In the genomic region with DNA sequence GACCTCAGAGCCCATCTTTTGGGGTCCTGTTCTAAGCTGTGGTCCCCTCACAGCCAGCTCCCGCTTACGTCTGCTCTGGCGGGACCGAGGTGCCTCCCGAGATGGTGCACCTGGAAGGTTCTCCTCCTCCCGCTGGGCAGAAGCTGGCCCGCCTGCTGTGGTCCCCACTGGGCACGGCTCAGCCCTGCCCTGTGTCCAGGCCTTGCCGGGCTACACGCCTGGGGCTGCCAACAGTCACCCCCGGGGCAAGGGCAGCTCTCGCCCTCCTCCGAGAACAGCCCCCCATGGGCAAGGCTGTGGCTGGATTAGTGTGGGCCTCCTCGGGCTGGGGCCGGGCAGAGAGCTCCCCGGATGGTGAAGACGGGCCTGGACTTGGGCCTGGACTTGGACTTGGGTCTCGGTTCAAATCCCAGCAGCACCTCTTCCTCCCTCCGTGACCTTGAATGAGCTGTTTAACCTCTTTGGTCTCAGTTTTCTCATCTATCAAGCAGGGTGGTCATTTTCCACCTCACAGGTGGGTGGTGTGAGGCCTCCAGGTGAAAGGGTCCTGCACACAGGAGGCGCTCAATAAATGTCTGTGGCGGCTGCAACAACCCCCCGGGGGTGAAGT, we compare ENCODE assay signal across 14 cellular contexts. TPM values are rescaled to one million over a fixed set of nuclear protein-coding genes. Genes with fewer than 3 reads are reported as not detected.
DNase-seq lines count a peak whose midpoint lies in the region; ATAC-seq, FAIRE-seq and TF ChIP-seq lines count a peak whose summit lies in the region.
"Had no signal": no experiment of that assay in that cellular context is flagged by ENCODE, and none has a peak within 500 bp of the region (broad histone marks: within the 10 kb centered on the region; RNA-seq: fewer than 3 reads in every experiment).

No MANE protein-coding gene starts in this region.

- H3K4me1 Mint-ChIP-seq in activated naive CD8-positive, alpha-beta T cell (ENCODE audit: low read depth), result peaks cover 4% of the 10 kb centered on the region
- peaks cover 8% of the 10 kb centered on the region for H3K4me1 Mint-ChIP-seq in activated naive CD8-positive, alpha-beta T cell treated with anti-CD3 and anti-CD28 coated beads, Interleukin-2, amount 50 U/mL, for 24 hours
- H3K4me1 Mint-ChIP-seq in T-cell (peaks cover 9 to 10% (median 10%) of the 10 kb centered on the region in 3 donors), endothelial cell (ENCODE audit: unreplicated experiment) (no peaks in the 10 kb centered on the region)
- H3K4me1 Mint-ChIP-seq: CD14-positive monocyte had no signal

- no peak for FAIRE-seq in kidney (lab: Jason Lieb, UNC)

- H3K36me3 Mint-ChIP-seq in activated naive CD8-positive, alpha-beta T cell, result peaks cover 2% of the 10 kb centered on the region
- no peaks in the 10 kb centered on the region for H3K36me3 Mint-ChIP-seq in activated naive CD8-positive, alpha-beta T cell treated with anti-CD3 and anti-CD28 coated beads, Interleukin-2, amount 50 U/mL, for 24 hours (ENCODE audit: low read depth)
- H3K36me3 Mint-ChIP-seq in T-cell (peaks cover 8% of the 10 kb centered on the region), endothelial cell (ENCODE audit: low read depth, unreplicated experiment) (no peaks in the 10 kb centered on the region)
- H3K36me3 Mint-ChIP-seq: CD14-positive monocyte had no signal

- no peak for DNase-seq in activated naive CD8-positive, alpha-beta T cell treated with anti-CD3 and anti-CD28 coated beads, Interleukin-2, amount 50 U/mL, for 24 hours
- DNase-seq in T-cell (peak in 3 of 34 experiments; percentile 6 to 27 (median 22)), kidney (peak; percentile 75), aorta (peak; percentile 46 to 69), endothelial cell (ENCODE audit: low spot score) (no peak), GM03348 (ENCODE audit: low spot score) (no peak)
- DNase-seq in activated effector memory CD4-positive, alpha-beta T cell treated with Interleukin-2 at 50 U/mL for 16 hours, result no peak
- DNase-seq: activated CD8-positive, alpha-beta memory T cell treated with anti-CD3 and anti-CD28 coated beads, Interleukin-2, amount 50 U/mL, for 48 hours; tibial artery had no signal

- H3K27me3 Mint-ChIP-seq in activated naive CD8-positive, alpha-beta T cell, result no peaks in the 10 kb centered on the region
- no peaks in the 10 kb centered on the region for H3K27me3 Mint-ChIP-seq in activated naive CD8-positive, alpha-beta T cell treated with anti-CD3 and anti-CD28 coated beads, Interleukin-2, amount 50 U/mL, for 24 hours
- H3K27me3 Mint-ChIP-seq in T-cell (no peaks in the 10 kb centered on the region), endothelial cell (ENCODE audit: unreplicated experiment) (peaks cover 14% of the 10 kb centered on the region)

- H3K9me3 ChIP-seq in kidney (ENCODE audit: control insufficient read depth in 1 of 2, low read length in 2 of 2) (no peaks in the 10 kb centered on the region), aorta (ENCODE audit: control insufficient read depth, low read length) (no peaks in the 10 kb centered on the region)
- H3K9me3 ChIP-seq: right lobe of liver, tibial artery had no signal

- H3K4me3 ChIP-seq in kidney (ENCODE audit: low read length in 2 of 2) (peak overlapping the region in 1 of 2 donors; percentile 64), aorta (ENCODE audit: low read length in 2 of 2) (no peak overlapping the region)
- H3K4me3 ChIP-seq: right lobe of liver, tibial artery had no signal

- H3K27ac Mint-ChIP-seq in activated naive CD8-positive, alpha-beta T cell, result peak overlapping the region; percentile 58
- H3K27ac Mint-ChIP-seq in activated naive CD8-positive, alpha-beta T cell treated with anti-CD3 and anti-CD28 coated beads, Interleukin-2, amount 50 U/mL, for 24 hours, result no peak overlapping the region
- H3K27ac Mint-ChIP-seq in T-cell (peak overlapping the region; percentile 64 to 71), endothelial cell (ENCODE audit: unreplicated experiment) (no peak overlapping the region)
- H3K27ac Mint-ChIP-seq: CD14-positive monocyte had no signal

- no peak overlapping the region for H3K27ac ChIP-seq in kidney (ENCODE audit: low read depth in 2 of 2, low read length in 2 of 2)
- no peak overlapping the region for H3K27ac ChIP-seq in aorta (ENCODE audit: low read depth in 1 of 2, low read length in 2 of 2)
- H3K27ac ChIP-seq: epithelial cell of prostate, right lobe of liver, tibial artery had no signal

- ATAC-seq in activated naive CD8-positive, alpha-beta T cell treated with anti-CD3 and anti-CD28 coated beads, Interleukin-2, amount 50 U/mL, for 24 hours, result no peak
- ATAC-seq in T-cell (replicated peaks in 1 of 4) (peak; percentile 24 to 26 (median 25)), aorta (ENCODE audit: low FRiP score) (no peak)

- intact Hi-C loops in kidney (cut with DNase I) (no loop called here), aorta (cut with DNase I) (no loop called here)

- POLR2A ChIA-PET in T-cell (lab: Charles Lee), result no interaction called here

- CTCF ChIA-PET in T-cell (lab: Charles Lee), result no interaction called here

- H3K27me3 ChIP-seq in aorta (ENCODE audit: control insufficient read depth in 1 of 2, insufficient read depth in 2 of 2, low read length in 1 of 2), result no peaks in the 10 kb centered on the region
- H3K27me3 ChIP-seq: right lobe of liver, tibial artery had no signal

- TF ChIP-seq CTCF in kidney (IDR thresholded peaks at IDR 0.05; ENCODE audit: borderline replicate concordance, extremely low read depth, insufficient read depth), result no peak
- TF ChIP-seq CTCF in endothelial cell (IDR thresholded peaks at IDR 0.05; ENCODE audit: unreplicated experiment), result no peak

- H3K9ac ChIP-seq in kidney (ENCODE audit: low read length in 2 of 2), result no peak overlapping the region

- no peaks in the 10 kb centered on the region for H3K9me3 Mint-ChIP-seq in activated naive CD8-positive, alpha-beta T cell (ENCODE audit: low read depth)
- no peaks in the 10 kb centered on the region for H3K9me3 Mint-ChIP-seq in activated naive CD8-positive, alpha-beta T cell treated with anti-CD3 and anti-CD28 coated beads, Interleukin-2, amount 50 U/mL, for 24 hours
- no peaks in the 10 kb centered on the region for H3K9me3 Mint-ChIP-seq in T-cell
- no peaks in the 10 kb centered on the region for H3K9me3 Mint-ChIP-seq in endothelial cell (ENCODE audit: unreplicated experiment)

- WGBS in aorta, 2 donors, result 73 to 84% methylated on average over 19 to 22 of the region's 22 CpGs

- H3K36me3 ChIP-seq in kidney (ENCODE audit: control insufficient read depth in 1 of 2, insufficient read depth in 2 of 2, low read length in 2 of 2) (no peaks in the 10 kb centered on the region), aorta (ENCODE audit: control insufficient read depth in 1 of 2, insufficient read depth in 2 of 2, low read length in 1 of 2) (no peaks in the 10 kb centered on the region)
- H3K36me3 ChIP-seq: right lobe of liver had no signal

- H3K4me1 ChIP-seq in kidney (ENCODE audit: control insufficient read depth in 1 of 2, insufficient read depth in 1 of 2, low read depth in 1 of 2, low read length in 2 of 2), result peaks cover 8 to 11% of the 10 kb centered on the region in 2 donors
- H3K4me1 ChIP-seq in aorta (ENCODE audit: control insufficient read depth in 1 of 2, insufficient read depth in 2 of 2, low read length in 2 of 2), result no peaks in the 10 kb centered on the region

- no peak overlapping the region for H3K4me3 Mint-ChIP-seq in activated naive CD8-positive, alpha-beta T cell
- H3K4me3 Mint-ChIP-seq in activated naive CD8-positive, alpha-beta T cell treated with anti-CD3 and anti-CD28 coated beads, Interleukin-2, amount 50 U/mL, for 24 hours, result no peak overlapping the region
- no peak overlapping the region for H3K4me3 Mint-ChIP-seq in T-cell
- no peak overlapping the region for H3K4me3 Mint-ChIP-seq in endothelial cell (ENCODE audit: unreplicated experiment)
- H3K4me3 Mint-ChIP-seq: CD14-positive monocyte had no signal

RNA-seq across cellular contexts. Expression of a gene that starts 1.0 kb away (rescaled TPM):
- total RNA-seq in T-cell (1 to 10 TPM; 1.3 to 4.4 (median 3.2) TPM), kidney (9.7 TPM), aorta (under 1 TPM; 0.26 to 0.48 TPM), endothelial cell (ENCODE audit: unreplicated experiment) (0.77 TPM)
- polyA plus RNA-seq in kidney (ENCODE audit: insufficient read depth, low read depth, low replicate concordance) (27.8 TPM), aorta (10 to 100 TPM in 1 of 2 donors, 1 to 10 TPM in 1; 2.3 to 11.9 TPM)
- total RNA-seq: NCI-H460 had no signal
- polyA plus RNA-seq: CD14-positive monocyte had no signal

RNA-seq across cellular contexts. Expression of a gene that starts 25.5 kb away (rescaled TPM):
- total RNA-seq in T-cell, result under 1 TPM in 1 of 5 donors, not detected in 4; 0.19 TPM
- total RNA-seq in kidney, result 0.31 TPM
- polyA plus RNA-seq in kidney (ENCODE audit: insufficient read depth, low read depth, low replicate concordance), result 0.92 TPM
- total RNA-seq in aorta, result under 1 TPM in 1 of 2 donors, not detected in 1; 0.81 TPM
- under 1 TPM; 0.25 to 0.72 TPM for polyA plus RNA-seq in aorta
- not detected for total RNA-seq in endothelial cell (ENCODE audit: unreplicated experiment)
- total RNA-seq: NCI-H460, right lobe of liver had no signal
- polyA plus RNA-seq: CD14-positive monocyte had no signal

RNA-seq across cellular contexts. Expression of a gene that starts 52.3 kb away (rescaled TPM):
- total RNA-seq in T-cell, result 10 to 100 TPM; 26.4 to 32.0 (median 27.7) TPM
- 43.4 TPM for total RNA-seq in kidney
- 28.4 TPM for polyA plus RNA-seq in kidney (ENCODE audit: insufficient read depth, low read depth, low replicate concordance)
- 10 to 100 TPM; 25.0 to 26.4 TPM for total RNA-seq in aorta
- 10 to 100 TPM in 1 of 2 donors, 1 to 10 TPM in 1; 9.5 to 46.2 TPM for polyA plus RNA-seq in aorta
- total RNA-seq in endothelial cell (ENCODE audit: unreplicated experiment), result 24.1 TPM

Comparison
In these comparisons a context has a peak if more than half of its experiments do, and no peak if none do; other contexts are left out.
1. H3K27ac Mint-ChIP-seq: peak in activated naive CD8-positive, alpha-beta T cell (single experiment) and T-cell (2 of 2); none in activated naive CD8-positive, alpha-beta T cell treated with anti-CD3 and anti-CD28 coated beads, Interleukin-2, amount 50 U/mL, for 24 hours (single experiment) and endothelial cell (single experiment).
2. ATAC-seq: peak in T-cell (4 of 4); none in activated naive CD8-positive, alpha-beta T cell treated with anti-CD3 and anti-CD28 coated beads, Interleukin-2, amount 50 U/mL, for 24 hours (single experiment) and aorta (single experiment).
3. DNase-seq: peak in kidney (single experiment) and aorta (2 of 2); none in activated naive CD8-positive, alpha-beta T cell treated with anti-CD3 and anti-CD28 coated beads, Interleukin-2, amount 50 U/mL, for 24 hours (single experiment), activated effector memory CD4-positive, alpha-beta T cell treated with Interleukin-2 at 50 U/mL for 16 hours (single experiment), endothelial cell (single experiment) and GM03348 (single experiment).